Comparison of ENCODE assay signal across 1 cellular context in the genomic region with DNA sequence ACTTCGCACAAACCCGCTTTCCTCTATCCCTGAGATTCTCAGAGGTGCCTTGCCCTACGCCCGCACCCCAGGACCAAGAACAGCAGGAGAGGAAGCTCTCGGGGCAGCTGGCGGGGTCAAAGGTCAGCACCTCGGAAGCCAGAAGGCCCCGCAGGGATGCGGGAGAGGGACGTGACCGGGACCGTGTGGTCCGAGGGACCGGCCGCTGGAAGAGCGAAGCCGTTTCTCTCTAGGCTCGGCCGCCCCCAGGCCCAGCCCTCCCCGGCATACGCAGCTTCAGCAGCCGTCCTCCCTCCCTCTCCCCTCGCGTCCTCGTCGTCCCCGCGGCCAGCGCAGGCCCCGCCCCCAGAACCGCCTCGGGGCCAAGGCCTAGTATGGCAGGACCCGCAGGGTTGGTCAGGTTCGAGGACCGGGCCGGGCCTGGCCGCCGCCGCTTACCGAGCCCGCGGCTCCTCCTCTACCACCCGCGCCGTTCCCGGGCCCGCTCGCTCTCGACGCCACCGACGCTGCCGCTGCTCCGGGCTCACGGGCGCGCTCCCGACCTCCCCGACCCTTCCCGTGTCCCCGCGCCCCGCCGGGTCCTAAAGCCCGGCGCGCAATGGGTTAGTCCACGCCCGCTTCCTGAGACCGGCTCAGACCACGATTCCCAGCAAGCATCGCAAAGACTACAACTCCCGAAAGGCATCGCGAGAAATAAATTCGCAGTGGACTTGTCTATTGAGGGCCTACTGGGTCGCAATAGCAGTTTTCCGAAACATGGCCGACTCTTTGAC.
TF ChIP-seq lines count a peak whose summit lies in the region.

A gene with protein sequence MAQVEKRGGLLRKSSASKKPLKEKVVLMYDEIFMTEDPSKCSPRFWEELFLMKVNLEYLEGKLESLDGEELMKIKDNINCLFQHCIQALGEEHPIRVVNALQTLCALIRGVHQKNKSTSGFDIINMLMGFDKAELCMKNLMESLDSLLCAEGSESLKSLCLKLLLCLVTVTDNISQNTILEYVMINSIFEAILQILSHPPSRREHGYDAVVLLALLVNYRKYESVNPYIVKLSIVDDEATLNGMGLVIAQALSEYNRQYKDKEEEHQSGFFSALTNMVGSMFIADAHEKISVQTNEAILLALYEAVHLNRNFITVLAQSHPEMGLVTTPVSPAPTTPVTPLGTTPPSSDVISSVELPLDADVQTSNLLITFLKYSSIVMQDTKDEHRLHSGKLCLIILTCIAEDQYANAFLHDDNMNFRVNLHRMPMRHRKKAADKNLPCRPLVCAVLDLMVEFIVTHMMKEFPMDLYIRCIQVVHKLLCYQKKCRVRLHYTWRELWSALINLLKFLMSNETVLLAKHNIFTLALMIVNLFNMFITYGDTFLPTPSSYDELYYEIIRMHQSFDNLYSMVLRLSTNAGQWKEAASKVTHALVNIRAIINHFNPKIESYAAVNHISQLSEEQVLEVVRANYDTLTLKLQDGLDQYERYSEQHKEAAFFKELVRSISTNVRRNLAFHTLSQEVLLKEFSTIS (minus strand): TSS at position 527 of the 773 bp plus-strand sequence. CDS start 16,059 bp downstream, outside the sequence.

TF ChIP-seq in H1, 55 proteins besides CTCF, POLR2A, EP300 and RAD21:
- no peak for TF ChIP-seq ATF3 (IDR thresholded peaks at IDR 0.05; ENCODE audit: insufficient read depth, low read depth, low read length)
- no peak for TF ChIP-seq RXRA (IDR thresholded peaks at IDR 0.05; ENCODE audit: insufficient read depth, low read depth, low read length)
- no peak for TF ChIP-seq SP2 (IDR thresholded peaks at IDR 0.05; ENCODE audit: low read length)
- TF ChIP-seq JUN (IDR thresholded peaks at IDR 0.05; ENCODE audit: low read depth, low read length), result no peak
- peak; percentile 73 for TF ChIP-seq PHF8 (conservative IDR thresholded peaks at IDR 0.05; ENCODE audit: low read depth, low read length)
- no peak for TF ChIP-seq SP4 (IDR thresholded peaks at IDR 0.05; ENCODE audit: low read length)
- TF ChIP-seq TCF12 (IDR thresholded peaks at IDR 0.05; ENCODE audit: low read depth, low read length), result 0 out of 2 replicates have a peak, but pooled peaks have one; percentile 12
- no peak for TF ChIP-seq CTBP2 (IDR thresholded peaks at IDR 0.05; ENCODE audit: borderline replicate concordance, insufficient read depth, insufficient read length, low read length)
- no peak for TF ChIP-seq JUND (IDR thresholded peaks at IDR 0.05; ENCODE audit: low read length)
- peak; percentile 83 for TF ChIP-seq SP1 (IDR thresholded peaks at IDR 0.05; ENCODE audit: low read depth, low read length)
- peak; percentile 83 for TF ChIP-seq SIX5 (IDR thresholded peaks at IDR 0.05; ENCODE audit: low read depth, low read length)
- peak; percentile 15 for TF ChIP-seq SAP30 (IDR thresholded peaks at IDR 0.05; ENCODE audit: insufficient read depth, insufficient replicate concordance, low read length)
- TF ChIP-seq ASH2L (IDR thresholded peaks at IDR 0.05; ENCODE audit: low read length), result peak; percentile 95
- TF ChIP-seq, protein P1, sequence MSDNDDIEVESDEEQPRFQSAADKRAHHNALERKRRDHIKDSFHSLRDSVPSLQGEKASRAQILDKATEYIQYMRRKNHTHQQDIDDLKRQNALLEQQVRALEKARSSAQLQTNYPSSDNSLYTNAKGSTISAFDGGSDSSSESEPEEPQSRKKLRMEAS (IDR thresholded peaks at IDR 0.05), result peak; percentile 78
- TF ChIP-seq TBP (IDR thresholded peaks at IDR 0.05; ENCODE audit: low read depth, low read length), result 0 out of 2 replicates have a peak, but pooled peaks have one; percentile 32
- no peak for TF ChIP-seq BRCA1 (IDR thresholded peaks at IDR 0.05; ENCODE audit: low read depth, low read length)
- TF ChIP-seq CHD7 (IDR thresholded peaks at IDR 0.05; ENCODE audit: insufficient replicate concordance, low read length), result no peak
- TF ChIP-seq RNF2 (IDR thresholded peaks at IDR 0.05; ENCODE audit: borderline replicate concordance, low read depth, low read length, missing control alignments, poor library complexity, severe bottlenecking), result no peak
- TF ChIP-seq CHD2 (IDR thresholded peaks at IDR 0.05; ENCODE audit: low read length), result peak; percentile 76
- TF ChIP-seq RBBP5 (IDR thresholded peaks at IDR 0.05; ENCODE audit: borderline replicate concordance, low read depth, low read length), result peak; percentile 98
- peak; percentile 98 for TF ChIP-seq FOSL1 (IDR thresholded peaks at IDR 0.05; ENCODE audit: insufficient read depth, low read depth, low read length)
- peak; percentile 83 for TF ChIP-seq KDM4A (IDR thresholded peaks at IDR 0.05; ENCODE audit: low read depth, low read length, severe bottlenecking)
- peak; percentile 88 to 98; a peak in 2 of 4 replicates for TF ChIP-seq HDAC2 (IDR thresholded peaks at IDR 0.05; ENCODE audit: borderline replicate concordance in 1 of 2, low read depth in 2 of 2, low read length in 2 of 2)
- peak; percentile 79 for TF ChIP-seq CREB1 (IDR thresholded peaks at IDR 0.05)
- peak; percentile 85 for TF ChIP-seq YY1 (IDR thresholded peaks at IDR 0.05; ENCODE audit: low read depth, low read length)
- TF ChIP-seq NRF1 (IDR thresholded peaks at IDR 0.05; ENCODE audit: low read depth, low read length), result no peak
- no peak for TF ChIP-seq NANOG (IDR thresholded peaks at IDR 0.05; ENCODE audit: insufficient read depth, low read depth, low read length, poor library complexity, severe bottlenecking)
- peak; percentile 33 for TF ChIP-seq TAF7 (optimal IDR thresholded peaks at IDR 0.05; ENCODE audit: borderline replicate concordance, low read depth, low read length)
- TF ChIP-seq CBX8 (IDR thresholded peaks at IDR 0.05; ENCODE audit: borderline replicate concordance, low read depth, low read length), result no peak
- 0 out of 2 replicates have a peak, but pooled peaks have one; percentile 3 for TF ChIP-seq POU5F1 (IDR thresholded peaks at IDR 0.05; ENCODE audit: low read depth, low read length)
- no peak for TF ChIP-seq KDM1A (IDR thresholded peaks at IDR 0.05; ENCODE audit: borderline replicate concordance, low read length)
- no peak for TF ChIP-seq TEAD4 (IDR thresholded peaks at IDR 0.05; ENCODE audit: low read depth, low read length)
- no peak for TF ChIP-seq CBX5 (IDR thresholded peaks at IDR 0.05; ENCODE audit: low read depth, low read length)
- no peak for TF ChIP-seq POLR2AphosphoS5 (IDR thresholded peaks at IDR 0.05; ENCODE audit: low read depth, low read length)
- TF ChIP-seq, protein P2, sequence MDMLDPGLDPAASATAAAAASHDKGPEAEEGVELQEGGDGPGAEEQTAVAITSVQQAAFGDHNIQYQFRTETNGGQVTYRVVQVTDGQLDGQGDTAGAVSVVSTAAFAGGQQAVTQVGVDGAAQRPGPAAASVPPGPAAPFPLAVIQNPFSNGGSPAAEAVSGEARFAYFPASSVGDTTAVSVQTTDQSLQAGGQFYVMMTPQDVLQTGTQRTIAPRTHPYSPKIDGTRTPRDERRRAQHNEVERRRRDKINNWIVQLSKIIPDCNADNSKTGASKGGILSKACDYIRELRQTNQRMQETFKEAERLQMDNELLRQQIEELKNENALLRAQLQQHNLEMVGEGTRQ (IDR thresholded peaks at IDR 0.05; ENCODE audit: low read length), result no peak
- TF ChIP-seq EGR1 (IDR thresholded peaks at IDR 0.05; ENCODE audit: borderline replicate concordance, low read depth, low read length), result peak; percentile 63
- TF ChIP-seq SIRT6 (IDR thresholded peaks at IDR 0.05; ENCODE audit: low read length), result no peak
- peak; percentile 93 for TF ChIP-seq BACH1 (IDR thresholded peaks at IDR 0.05; ENCODE audit: low read length)
- peak; percentile 48 to 85; a peak in 2 of 4 replicates for TF ChIP-seq SIN3A (conservative IDR thresholded peaks at IDR 0.05 in 1 of 2, IDR thresholded peaks at IDR 0.05 in 1 of 2; ENCODE audit: low read depth in 1 of 2, low read length in 2 of 2)
- TF ChIP-seq KDM5A (IDR thresholded peaks at IDR 0.05; ENCODE audit: low read length), result 0 out of 2 replicates have a peak, but pooled peaks have one; percentile 29
- no peak for TF ChIP-seq MAFK (IDR thresholded peaks at IDR 0.05; ENCODE audit: low read depth, low read length)
- no peak for TF ChIP-seq RFX5 (IDR thresholded peaks at IDR 0.05; ENCODE audit: borderline replicate concordance, low read depth, low read length)
- TF ChIP-seq GTF2F1 (IDR thresholded peaks at IDR 0.05; ENCODE audit: borderline replicate concordance, low read depth, low read length), result no peak
- no peak for TF ChIP-seq BCL11A (IDR thresholded peaks at IDR 0.05; ENCODE audit: low read depth in 2 of 2, low read length in 2 of 2)
